ENCODE assay signal across 1 cellular context in the genomic region with DNA sequence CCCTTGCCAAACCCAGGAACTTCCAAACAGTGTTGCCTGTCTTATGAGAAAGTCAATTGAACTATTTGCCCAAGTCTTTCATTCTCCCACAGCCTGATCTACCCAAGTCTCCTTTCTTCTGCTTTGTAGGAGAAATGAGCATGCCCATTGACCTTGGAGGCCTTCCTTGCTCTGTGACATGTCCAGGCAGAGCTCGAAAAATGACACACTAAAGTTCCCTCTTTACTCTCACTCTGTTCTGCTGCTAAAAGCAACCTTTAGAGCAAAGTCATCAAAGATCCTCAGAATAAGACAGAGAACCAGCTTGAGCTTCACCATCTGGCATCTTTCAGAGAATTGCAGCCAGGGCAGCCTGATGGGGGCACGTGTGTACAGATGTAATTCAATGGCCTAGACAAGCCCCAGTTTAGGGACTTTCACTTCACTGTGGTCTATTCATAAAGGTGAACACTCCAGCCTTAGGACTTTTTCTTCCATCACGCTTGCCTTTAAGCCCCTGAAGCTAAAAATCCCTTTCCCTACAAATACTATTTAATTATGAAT.
TF ChIP-seq lines count a peak whose summit lies in the region.

No MANE protein-coding gene starts in this region.

TF ChIP-seq in K562, 482 proteins besides CTCF, POLR2A, EP300 and RAD21 (continued from another document):
- TF ChIP-seq, protein P1, sequence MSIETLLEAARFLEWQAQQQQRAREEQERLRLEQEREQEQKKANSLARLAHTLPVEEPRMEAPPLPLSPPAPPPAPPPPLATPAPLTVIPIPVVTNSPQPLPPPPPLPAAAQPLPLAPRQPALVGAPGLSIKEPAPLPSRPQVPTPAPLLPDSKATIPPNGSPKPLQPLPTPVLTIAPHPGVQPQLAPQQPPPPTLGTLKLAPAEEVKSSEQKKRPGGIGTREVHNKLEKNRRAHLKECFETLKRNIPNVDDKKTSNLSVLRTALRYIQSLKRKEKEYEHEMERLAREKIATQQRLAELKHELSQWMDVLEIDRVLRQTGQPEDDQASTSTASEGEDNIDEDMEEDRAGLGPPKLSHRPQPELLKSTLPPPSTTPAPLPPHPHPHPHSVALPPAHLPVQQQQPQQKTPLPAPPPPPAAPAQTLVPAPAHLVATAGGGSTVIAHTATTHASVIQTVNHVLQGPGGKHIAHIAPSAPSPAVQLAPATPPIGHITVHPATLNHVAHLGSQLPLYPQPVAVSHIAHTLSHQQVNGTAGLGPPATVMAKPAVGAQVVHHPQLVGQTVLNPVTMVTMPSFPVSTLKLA (conservative IDR thresholded peaks at IDR 0.05), result no peak
- TF ChIP-seq ID3 (CRISPR knock-in tag; IDR thresholded peaks at IDR 0.05) (no peak), ID3 (tag; IDR thresholded peaks at IDR 0.05) (no peak), ZBED1 (IDR thresholded peaks at IDR 0.05) (no peak), FOXA3 (CRISPR knock-in tag; conservative IDR thresholded peaks at IDR 0.05 in 1 of 2, IDR thresholded peaks at IDR 0.05 in 1 of 2) (no peak), HNRNPL (IDR thresholded peaks at IDR 0.05; ENCODE audit: low read depth, low read length) (no peak), CHCHD3 (CRISPR knock-in tag; IDR thresholded peaks at IDR 0.05) (no peak), ZBTB9 (CRISPR knock-in tag; IDR thresholded peaks at IDR 0.05) (no peak), ZNF212 (CRISPR knock-in tag; IDR thresholded peaks at IDR 0.05) (no peak), MAFK (IDR thresholded peaks at IDR 0.05; ENCODE audit: low read length) (no peak)
TF ChIP-seq in K562: peak in this region for 0.
